In the genomic region with DNA sequence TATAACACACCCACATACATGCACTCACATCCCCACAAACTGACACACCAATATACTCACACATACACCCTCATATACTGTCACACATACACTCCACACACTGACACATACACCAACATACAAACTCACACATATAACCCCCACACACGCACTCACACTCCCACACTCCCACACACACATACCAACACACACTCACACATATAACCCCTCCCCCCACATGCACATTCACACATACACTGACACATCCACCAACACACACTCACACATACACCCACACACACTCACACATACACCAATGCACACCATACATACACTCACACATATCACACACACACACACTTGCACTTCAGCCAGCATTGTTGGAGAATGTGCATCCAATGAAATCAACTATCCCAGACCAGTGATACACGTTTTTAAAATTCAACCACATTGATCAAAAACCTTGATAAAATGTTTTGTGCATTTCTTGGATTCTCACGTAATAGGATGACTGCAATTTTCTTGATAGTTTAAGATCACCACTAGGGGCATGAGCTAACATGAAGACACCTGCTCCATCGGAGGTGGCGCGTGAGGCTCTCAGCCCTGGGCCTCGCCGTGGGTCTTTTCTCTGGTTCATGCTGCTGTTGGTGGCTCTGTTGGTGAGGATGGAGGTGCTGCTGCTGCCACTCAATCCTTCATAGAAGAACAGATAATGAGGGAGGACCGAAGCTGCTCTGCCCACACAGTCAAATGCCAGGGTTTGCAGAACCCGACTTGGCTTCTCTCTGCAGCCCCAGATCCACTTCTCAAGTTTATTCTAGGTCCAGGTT, we compare ENCODE assay signal across 10 cellular contexts.
A peak's percentile ranks its signal among the peaks of the same experiment; 100 is the strongest.
DNase-seq lines count a peak whose midpoint lies in the region; ATAC-seq and TF ChIP-seq lines count a peak whose summit lies in the region.
"Had no signal": no experiment of that assay in that cellular context is flagged by ENCODE, and none has a peak within 500 bp of the region (broad histone marks: within the 10 kb centered on the region; RNA-seq: fewer than 3 reads in every experiment).

No MANE protein-coding gene starts in this region.

- CTCF ChIA-PET in HEK293 (lab: Yijun Ruan, JAX), result interaction anchor here (0.6 to 1.3 kb wide), 6 partner anchors 9 to 73 kb away, joined by 3 to 8 read pairs (median 4); no protein-coding TSS in a partner anchor

- peak; percentile 26 for TF ChIP-seq CTCF in AG10803 (conservative IDR thresholded peaks at IDR 0.05; ENCODE audit: low read length)
- TF ChIP-seq CTCF in HEK293 (tag by site-specific recombination; IDR thresholded peaks at IDR 0.05), result no peak
- no peak for TF ChIP-seq CTCF in GM20000 (IDR thresholded peaks at IDR 0.05; ENCODE audit: extremely low read depth, missing control alignments)

- DNase-seq in AG10803 (ENCODE audit: low read depth) (peak; percentile 15), amniotic epithelial cell (ENCODE audit: low read depth) (peak; percentile 6), left kidney (ENCODE audit: low read depth, low spot score) (peak; percentile 47), GF-D8 (lab: John Stamatoyannopoulos, UW) (no peak), GM20000 (ENCODE audit: low spot score) (no peak), kidney glomerular epithelial cell (lab: John Stamatoyannopoulos, UW) (no peak)
- DNase-seq: effector CD8-positive, alpha-beta T cell had no signal

- POLR2A ChIA-PET in HEK293 (lab: Yijun Ruan, JAX), result interaction anchor here (0.5 kb wide), 1 partner anchor 32 kb away, joined by 3 read pairs; the partner anchor contains the start of gene CHST15

- H3K4me3 ChIP-seq in AG10803 (ENCODE audit: low read length) (no peak overlapping the region), HEK293 (ENCODE audit: low read depth, low read length) (no peak overlapping the region)
- H3K4me3 ChIP-seq: prostate gland had no signal

- no peak for ATAC-seq in HG03175 (IDR thresholded peaks at IDR 0.05; ENCODE audit: unreplicated experiment)

- H3K36me3 ChIP-seq in HEK293 (ENCODE audit: control insufficient read depth in 2 of 2, insufficient read depth in 1 of 2, low read length in 2 of 2), result no peaks in the 10 kb centered on the region
- H3K36me3 ChIP-seq: prostate gland had no signal

- no peaks in the 10 kb centered on the region for H3K9me3 ChIP-seq in HEK293 (ENCODE audit: control insufficient read depth, insufficient read depth, low read depth, low read length)
- H3K9me3 ChIP-seq: prostate gland had no signal

- no peaks in the 10 kb centered on the region for H3K4me1 ChIP-seq in HEK293 (ENCODE audit: control insufficient read depth, insufficient read depth, low read length)
- H3K4me1 ChIP-seq: prostate gland had no signal

- H3K27ac ChIP-seq in HEK293 (ENCODE audit: extremely low read depth, low read depth, low read length), result no peak overlapping the region
- H3K27ac ChIP-seq: prostate gland had no signal

TF ChIP-seq in HEK293, 187 proteins besides CTCF, POLR2A, EP300 and RAD21 (continues in another document):
- TF ChIP-seq SETDB1 (IDR thresholded peaks at IDR 0.05; ENCODE audit: insufficient read length, low read length) (no peak), TCF7L2 (IDR thresholded peaks at IDR 0.05; ENCODE audit: borderline replicate concordance, low read depth, low read length) (no peak), PRDM4 (tag by site-specific recombination; IDR thresholded peaks at IDR 0.05) (0 out of 2 replicates have a peak, but pooled peaks have one; percentile 7), EGR2 (tag by site-specific recombination; IDR thresholded peaks at IDR 0.05; ENCODE audit: low read depth) (peak; percentile 96), ZEB2 (tag by site-specific recombination; IDR thresholded peaks at IDR 0.05) (no peak), ZNF266 (tag by site-specific recombination; IDR thresholded peaks at IDR 0.05; ENCODE audit: low read depth) (0 out of 2 replicates have a peak, but pooled peaks have one; percentile 29), FEZF1 (tag by site-specific recombination; IDR thresholded peaks at IDR 0.05) (no peak), ZNF600 (tag by site-specific recombination; IDR thresholded peaks at IDR 0.05) (no peak), ZNF18 (tag by site-specific recombination; IDR thresholded peaks at IDR 0.05) (0 out of 2 replicates have a peak, but pooled peaks have one; percentile 20), ZNF112 (tag by site-specific recombination; IDR thresholded peaks at IDR 0.05) (no peak)
- TF ChIP-seq, protein P1, sequence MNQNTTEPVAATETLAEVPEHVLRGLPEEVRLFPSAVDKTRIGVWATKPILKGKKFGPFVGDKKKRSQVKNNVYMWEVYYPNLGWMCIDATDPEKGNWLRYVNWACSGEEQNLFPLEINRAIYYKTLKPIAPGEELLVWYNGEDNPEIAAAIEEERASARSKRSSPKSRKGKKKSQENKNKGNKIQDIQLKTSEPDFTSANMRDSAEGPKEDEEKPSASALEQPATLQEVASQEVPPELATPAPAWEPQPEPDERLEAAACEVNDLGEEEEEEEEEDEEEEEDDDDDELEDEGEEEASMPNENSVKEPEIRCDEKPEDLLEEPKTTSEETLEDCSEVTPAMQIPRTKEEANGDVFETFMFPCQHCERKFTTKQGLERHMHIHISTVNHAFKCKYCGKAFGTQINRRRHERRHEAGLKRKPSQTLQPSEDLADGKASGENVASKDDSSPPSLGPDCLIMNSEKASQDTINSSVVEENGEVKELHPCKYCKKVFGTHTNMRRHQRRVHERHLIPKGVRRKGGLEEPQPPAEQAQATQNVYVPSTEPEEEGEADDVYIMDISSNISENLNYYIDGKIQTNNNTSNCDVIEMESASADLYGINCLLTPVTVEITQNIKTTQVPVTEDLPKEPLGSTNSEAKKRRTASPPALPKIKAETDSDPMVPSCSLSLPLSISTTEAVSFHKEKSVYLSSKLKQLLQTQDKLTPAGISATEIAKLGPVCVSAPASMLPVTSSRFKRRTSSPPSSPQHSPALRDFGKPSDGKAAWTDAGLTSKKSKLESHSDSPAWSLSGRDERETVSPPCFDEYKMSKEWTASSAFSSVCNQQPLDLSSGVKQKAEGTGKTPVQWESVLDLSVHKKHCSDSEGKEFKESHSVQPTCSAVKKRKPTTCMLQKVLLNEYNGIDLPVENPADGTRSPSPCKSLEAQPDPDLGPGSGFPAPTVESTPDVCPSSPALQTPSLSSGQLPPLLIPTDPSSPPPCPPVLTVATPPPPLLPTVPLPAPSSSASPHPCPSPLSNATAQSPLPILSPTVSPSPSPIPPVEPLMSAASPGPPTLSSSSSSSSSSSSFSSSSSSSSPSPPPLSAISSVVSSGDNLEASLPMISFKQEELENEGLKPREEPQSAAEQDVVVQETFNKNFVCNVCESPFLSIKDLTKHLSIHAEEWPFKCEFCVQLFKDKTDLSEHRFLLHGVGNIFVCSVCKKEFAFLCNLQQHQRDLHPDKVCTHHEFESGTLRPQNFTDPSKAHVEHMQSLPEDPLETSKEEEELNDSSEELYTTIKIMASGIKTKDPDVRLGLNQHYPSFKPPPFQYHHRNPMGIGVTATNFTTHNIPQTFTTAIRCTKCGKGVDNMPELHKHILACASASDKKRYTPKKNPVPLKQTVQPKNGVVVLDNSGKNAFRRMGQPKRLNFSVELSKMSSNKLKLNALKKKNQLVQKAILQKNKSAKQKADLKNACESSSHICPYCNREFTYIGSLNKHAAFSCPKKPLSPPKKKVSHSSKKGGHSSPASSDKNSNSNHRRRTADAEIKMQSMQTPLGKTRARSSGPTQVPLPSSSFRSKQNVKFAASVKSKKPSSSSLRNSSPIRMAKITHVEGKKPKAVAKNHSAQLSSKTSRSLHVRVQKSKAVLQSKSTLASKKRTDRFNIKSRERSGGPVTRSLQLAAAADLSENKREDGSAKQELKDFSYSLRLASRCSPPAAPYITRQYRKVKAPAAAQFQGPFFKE (tag by site-specific recombination; IDR thresholded peaks at IDR 0.05; ENCODE audit: borderline replicate concordance), result no peak
- TF ChIP-seq, protein P2, sequence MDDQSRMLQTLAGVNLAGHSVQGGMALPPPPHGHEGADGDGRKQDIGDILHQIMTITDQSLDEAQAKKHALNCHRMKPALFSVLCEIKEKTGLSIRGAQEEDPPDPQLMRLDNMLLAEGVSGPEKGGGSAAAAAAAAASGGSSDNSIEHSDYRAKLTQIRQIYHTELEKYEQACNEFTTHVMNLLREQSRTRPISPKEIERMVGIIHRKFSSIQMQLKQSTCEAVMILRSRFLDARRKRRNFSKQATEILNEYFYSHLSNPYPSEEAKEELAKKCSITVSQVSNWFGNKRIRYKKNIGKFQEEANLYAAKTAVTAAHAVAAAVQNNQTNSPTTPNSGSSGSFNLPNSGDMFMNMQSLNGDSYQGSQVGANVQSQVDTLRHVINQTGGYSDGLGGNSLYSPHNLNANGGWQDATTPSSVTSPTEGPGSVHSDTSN (CRISPR knock-in tag; IDR thresholded peaks at IDR 0.05), result no peak

Comparison
In these comparisons a context has a peak if more than half of its experiments do, and no peak if none do; other contexts are left out.
1. DNase-seq: peak in AG10803 (single experiment), amniotic epithelial cell (single experiment) and left kidney (single experiment); none in GF-D8 (single experiment), GM20000 (single experiment) and kidney glomerular epithelial cell (single experiment).